ENCODE assay signal across 25 cellular contexts in genomic region chr13:94984974-94985373, GRCh38.
A peak's percentile ranks its signal among the peaks of the same experiment; 100 is the strongest.
DNase-seq lines count a peak whose midpoint lies in the region; ATAC-seq, FAIRE-seq and TF ChIP-seq lines count a peak whose summit lies in the region.
"Had no signal": no experiment of that assay in that cellular context is flagged by ENCODE, and none has a peak within 500 bp of the region (broad histone marks: within the 10 kb centered on the region; RNA-seq: fewer than 3 reads in every experiment).

No MANE protein-coding gene starts in this region.

- TF ChIP-seq EP300 in H1 (IDR thresholded peaks at IDR 0.05; ENCODE audit: borderline replicate concordance in 1 of 2, low read depth in 2 of 2, low read length in 2 of 2), result no peak

- no peak overlapping the region for H3K9ac ChIP-seq in SK-N-MC (ENCODE audit: insufficient read length)
- no peak overlapping the region for H3K9ac ChIP-seq in H1 (replicated peaks in 1 of 4; ENCODE audit: extremely low read depth in 1 of 4, low read depth in 3 of 4, low read length in 3 of 4)
- H3K9ac ChIP-seq: BLaER1 treated with 17β-estradiol and CSF1 and Interleukin-3, amounts not matched to agents 10 nM and 100 nM had no signal

- H3K9me3 Mint-ChIP-seq in GM23338, result peaks cover 2% of the 10 kb centered on the region; the same call in 1 of the 3 replicates
- H3K9me3 Mint-ChIP-seq: CD4-positive, alpha-beta T cell; CD8-positive, alpha-beta T cell had no signal

- no peaks in the 10 kb centered on the region for H3F3A ChIP-seq in GM23338 (replicated peaks; ENCODE audit: low read depth)

- no peak overlapping the region for H4K8ac ChIP-seq in H1 (ENCODE audit: extremely low read depth, insufficient read depth, low read length)

- ATAC-seq in GM23338, result no peak
- ATAC-seq: CD8-positive, alpha-beta T cell; GM12878 had no signal

- no peak overlapping the region for H2BK5ac ChIP-seq in H1 (ENCODE audit: low read depth, low read length)

- no peaks in the 10 kb centered on the region; the same call in 2 of the 3 replicates for H3K36me3 Mint-ChIP-seq in GM23338 (ENCODE audit: low read depth)
- H3K36me3 Mint-ChIP-seq: CD8-positive, alpha-beta T cell had no signal

- no peaks in the 10 kb centered on the region for H3K79me1 ChIP-seq in H1 (ENCODE audit: low read depth, low read length)

- H4K5ac ChIP-seq in H1 (ENCODE audit: insufficient read length, low read depth, low read length), result no peak overlapping the region

- FAIRE-seq in H1 (lab: Jason Lieb, UNC), result no peak
- FAIRE-seq: D721Med, GM12878, GM12892, GM18507 had no signal

- POLR2A ChIA-PET in H1 (lab: Charles Lee; ENCODE audit: partially characterized antibody) (no interaction called here), RWPE1 (lab: Yijun Ruan, JAX; ENCODE audit: low non-redundant PET) (no interaction called here)

- no peak overlapping the region for H2BK12ac ChIP-seq in H1 (ENCODE audit: low read depth, low read length)

- H3K27ac ChIP-seq in GM23338 (ENCODE audit: low read depth) (no peak overlapping the region), SK-N-MC (no peak overlapping the region; the same call in 1 of the 2 replicates), H1 (ENCODE audit: low read depth, low read length) (no peak overlapping the region), RWPE1 (no peak overlapping the region)
- H3K27ac ChIP-seq: BLaER1 treated with 17β-estradiol and CSF1 and Interleukin-3, amounts not matched to agents 10 nM and 100 nM; C4-2B had no signal

- H2BK20ac ChIP-seq in H1 (ENCODE audit: low read length), result no peak overlapping the region

- no peak overlapping the region for H3K23ac ChIP-seq in H1 (ENCODE audit: insufficient read length)

- CTCF ChIA-PET in H1 (lab: Charles Lee; ENCODE audit: partially characterized antibody) (interaction anchor here (0.6 kb wide), 1 partner anchor 205 kb away, joined by 3 read pairs; no protein-coding TSS in a partner anchor), RWPE1 (lab: Yijun Ruan, JAX) (no interaction called here)

- H3K14ac ChIP-seq in H1 (ENCODE audit: insufficient read length), result no peak overlapping the region

- WGBS in H1 (ENCODE audit: extremely low coverage in 1 of 2, insufficient coverage in 1 of 2, insufficient read length in 1 of 2, insufficient replicate concordance in 2 of 2, low coverage in 1 of 2, low lambda C conversion rate in 2 of 2, missing lambda C conversion rate in 1 of 2), 2 experiments, result 42% methylated on average over 4 of the region's 4 CpGs; no CpG with 5 or more reads in 1 of the 2 experiments

- peak overlapping the region; percentile 41 for H3K27ac Mint-ChIP-seq in GM23338
- H3K27ac Mint-ChIP-seq: B cell; CD4-positive, alpha-beta T cell; CD8-positive, alpha-beta T cell had no signal

- no peak overlapping the region for H3K4ac ChIP-seq in H1 (replicated peaks; ENCODE audit: insufficient read length, low read depth, low read length)

- peak overlapping the region; percentile 69 for H2BK120ac ChIP-seq in H1 (replicated peaks; ENCODE audit: low read depth, low read length)

- no peaks in the 10 kb centered on the region for H3K23me2 ChIP-seq in H1 (ENCODE audit: low read depth, low read length)

- no peak overlapping the region for H2BK15ac ChIP-seq in H1 (ENCODE audit: low read length)

- no peak overlapping the region for H2AK5ac ChIP-seq in H1 (ENCODE audit: low read depth, low read length)

- H3K4me2 ChIP-seq in GM23338 (no peak overlapping the region), H1 (ENCODE audit: insufficient read depth in 1 of 2, low read depth in 2 of 2, low read length in 2 of 2) (peak overlapping the region in 1 of 2 experiments; percentile 28; a peak in 1 of 4 replicates)
- H3K4me2 ChIP-seq: BLaER1 treated with 17β-estradiol and CSF1 and Interleukin-3, amounts not matched to agents 10 nM and 100 nM had no signal

- no peak for TF ChIP-seq POLR2A in H1 (IDR thresholded peaks at IDR 0.05; ENCODE audit: control extremely low read depth in 1 of 2, low read depth in 2 of 2, low read length in 2 of 2)

- H3K4me3 ChIP-seq in GM23338 (no peak overlapping the region), SK-N-MC (no peak overlapping the region), H1 (ENCODE audit: extremely low read depth in 1 of 4, insufficient read depth in 2 of 4, low read depth in 3 of 4, low read length in 4 of 4) (no peak overlapping the region)
- H3K4me3 ChIP-seq: BLaER1 treated with 17β-estradiol and CSF1 and Interleukin-3, amounts not matched to agents 10 nM and 100 nM; GM12878 had no signal

- TF ChIP-seq CTCF in GM23338 (conservative IDR thresholded peaks at IDR 0.05; ENCODE audit: low read depth in 2 of 2) (no peak), H1 (IDR thresholded peaks at IDR 0.05; ENCODE audit: control extremely low read depth in 1 of 3, insufficient read depth in 1 of 3, low read depth in 1 of 3, low read length in 3 of 3) (no peak), RWPE1 (conservative IDR thresholded peaks at IDR 0.05; ENCODE audit: low read depth) (no peak)

- no peak overlapping the region for H3K18ac ChIP-seq in H1 (ENCODE audit: extremely low read depth, low read length)

- H3K36me3 ChIP-seq in GM23338 (ENCODE audit: insufficient read depth) (no peaks in the 10 kb centered on the region), SK-N-MC (ENCODE audit: insufficient read depth, low read length) (no peaks in the 10 kb centered on the region), H1 (ENCODE audit: control insufficient read depth in 2 of 4, insufficient read depth in 4 of 4, low read length in 3 of 4) (no peaks in the 10 kb centered on the region)
- H3K36me3 ChIP-seq: BLaER1 treated with 17β-estradiol and CSF1 and Interleukin-3, amounts not matched to agents 10 nM and 100 nM had no signal

- no peak for DNase-seq in GM23338 (ENCODE audit: low spot score)
- DNase-seq in SK-N-MC (ENCODE audit: low read depth, low spot score), result peak; percentile 58
- no peak for DNase-seq in H1 (ENCODE audit: low read depth in 1 of 2, low spot score in 2 of 2)
- no peak for DNase-seq in kidney glomerular epithelial cell (lab: John Stamatoyannopoulos, UW)
- DNase-seq in RWPE1 (ENCODE audit: low spot score), result no peak
- DNase-seq in NK-92 (lab: John Stamatoyannopoulos, UW; ENCODE audit: unreplicated experiment), result no peak
- DNase-seq: 8988T; AML-193; Caco-2; Calu3; CD4-positive, alpha-beta T cell; CD8-positive, alpha-beta T cell; DMS153; DMS53; DMS79; DND-41; EL; GDM1 had no signal

- no peak overlapping the region for H4K91ac ChIP-seq in H1 (replicated peaks; ENCODE audit: insufficient read length, low read length)

- no peaks in the 10 kb centered on the region for H3K9me2 ChIP-seq in GM23338 (ENCODE audit: insufficient read depth)

- no peaks in the 10 kb centered on the region for H4K20me1 ChIP-seq in GM23338 (replicated peaks; ENCODE audit: insufficient read depth)
- no peaks in the 10 kb centered on the region for H4K20me1 ChIP-seq in H1 (replicated peaks in 1 of 2; ENCODE audit: control insufficient read depth in 1 of 2, insufficient read depth in 2 of 2, low read length in 2 of 2)
- H4K20me1 ChIP-seq: BLaER1 treated with 17β-estradiol and CSF1 and Interleukin-3, amounts not matched to agents 10 nM and 100 nM had no signal

- H3K56ac ChIP-seq in H1 (replicated peaks; ENCODE audit: insufficient read length, low read depth, low read length), result no peak overlapping the region

- no peaks in the 10 kb centered on the region for H3K27me3 ChIP-seq in GM23338 (ENCODE audit: insufficient read depth)
- H3K27me3 ChIP-seq in H1 (replicated peaks in 1 of 4; ENCODE audit: control insufficient read depth in 3 of 4, extremely low read depth in 1 of 4, insufficient read depth in 3 of 4, low read length in 3 of 4), result no peaks in the 10 kb centered on the region
- H3K27me3 ChIP-seq: BLaER1 treated with 17β-estradiol and CSF1 and Interleukin-3, amounts not matched to agents 10 nM and 100 nM had no signal

- H3K4me3 Mint-ChIP-seq in GM23338, result no peak overlapping the region
- H3K4me3 Mint-ChIP-seq: B cell; CD4-positive, alpha-beta T cell; CD8-positive, alpha-beta T cell had no signal

- H3K9me3 ChIP-seq in SK-N-MC (ENCODE audit: low read depth, low read length) (no peaks in the 10 kb centered on the region), H1 (ENCODE audit: insufficient read depth in 2 of 2, low read depth in 1 of 2, low read length in 1 of 2) (no peaks in the 10 kb centered on the region)
- H3K9me3 ChIP-seq: BLaER1 treated with 17β-estradiol and CSF1 and Interleukin-3, amounts not matched to agents 10 nM and 100 nM; Caco-2 had no signal

- no peak for TF ChIP-seq RAD21 in H1 (IDR thresholded peaks at IDR 0.05 in 1 of 2, conservative IDR thresholded peaks at IDR 0.05 in 1 of 2; ENCODE audit: low read depth in 2 of 2, low read length in 2 of 2)

- no peaks in the 10 kb centered on the region for H3K79me2 ChIP-seq in GM23338 (replicated peaks; ENCODE audit: insufficient read depth)
- no peaks in the 10 kb centered on the region for H3K79me2 ChIP-seq in H1 (ENCODE audit: control insufficient read depth in 1 of 2, insufficient read depth in 2 of 2, low read length in 2 of 2)

- H3K27me3 Mint-ChIP-seq in GM23338 (ENCODE audit: insufficient read depth, low read depth, poor library complexity), result no peaks in the 10 kb centered on the region

- peaks cover 17% of the 10 kb centered on the region for H3K4me1 ChIP-seq in GM23338 (ENCODE audit: insufficient read depth)
- H3K4me1 ChIP-seq in H1 (replicated peaks in 1 of 4; ENCODE audit: control insufficient read depth in 3 of 4, insufficient read depth in 4 of 4, low read length in 3 of 4), result peaks cover 0 to 5% (median 1%) of the 10 kb centered on the region in 4 experiments; a peak in 1 of 7 replicates
- H3K4me1 ChIP-seq: BLaER1 treated with 17β-estradiol and CSF1 and Interleukin-3, amounts not matched to agents 10 nM and 100 nM; Caco-2 had no signal

- H3K4me1 Mint-ChIP-seq in GM23338, result peaks cover 21% of the 10 kb centered on the region
- H3K4me1 Mint-ChIP-seq: B cell had no signal

- H2AFZ ChIP-seq in GM23338, result no peak overlapping the region
- no peak overlapping the region for H2AFZ ChIP-seq in H1 (ENCODE audit: low read length)

TF ChIP-seq in GM23338, 12 proteins besides CTCF, POLR2A, EP300 and RAD21:
- no peak for TF ChIP-seq JUNB (IDR thresholded peaks at IDR 0.05; ENCODE audit: unreplicated experiment)
- TF ChIP-seq NANOG (IDR thresholded peaks at IDR 0.05; ENCODE audit: borderline replicate concordance), result 0 out of 2 replicates have a peak, but pooled peaks have one; percentile 45

TF ChIP-seq in H1, 55 proteins besides CTCF, POLR2A, EP300 and RAD21 (continues in another document):
- TF ChIP-seq HDAC6 (IDR thresholded peaks at IDR 0.05; ENCODE audit: low read depth, low read length) (no peak), RNF2 (IDR thresholded peaks at IDR 0.05; ENCODE audit: borderline replicate concordance, low read depth, low read length, missing control alignments, poor library complexity, severe bottlenecking) (no peak), HDAC2 (IDR thresholded peaks at IDR 0.05; ENCODE audit: borderline replicate concordance in 1 of 2, low read depth in 2 of 2, low read length in 2 of 2) (no peak), SP1 (IDR thresholded peaks at IDR 0.05; ENCODE audit: low read depth, low read length) (no peak), KDM5A (IDR thresholded peaks at IDR 0.05; ENCODE audit: low read length) (no peak), JUND (IDR thresholded peaks at IDR 0.05; ENCODE audit: low read length) (no peak), SP2 (IDR thresholded peaks at IDR 0.05; ENCODE audit: low read length) (no peak), RFX5 (IDR thresholded peaks at IDR 0.05; ENCODE audit: borderline replicate concordance, low read depth, low read length) (no peak)
